ENCODE assay signal across 16 cellular contexts in the genomic region with DNA sequence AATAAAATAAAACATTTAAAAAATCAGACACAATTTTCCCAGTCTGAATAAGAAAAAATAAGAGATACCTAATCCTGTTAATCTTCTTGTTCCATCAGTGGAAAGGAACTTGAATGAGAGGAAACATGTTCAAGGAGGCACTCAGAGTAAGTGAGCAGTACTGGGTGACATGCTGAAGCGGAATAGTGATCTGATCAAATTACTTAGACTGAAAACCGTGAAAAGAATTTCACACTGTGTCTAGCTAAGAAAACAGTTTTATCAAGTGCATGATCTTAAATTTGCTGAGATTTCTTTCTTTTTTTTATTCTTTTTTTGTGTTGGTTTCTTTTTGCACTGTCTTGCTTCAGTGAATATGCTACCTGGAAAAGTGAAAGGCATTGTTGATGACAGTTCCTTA.
A peak's percentile ranks its signal among the peaks of the same experiment; 100 is the strongest.
DNase-seq lines count a peak whose midpoint lies in the region; ATAC-seq and TF ChIP-seq lines count a peak whose summit lies in the region.
"Had no signal": no experiment of that assay in that cellular context is flagged by ENCODE, and none has a peak within 500 bp of the region (broad histone marks: within the 10 kb centered on the region; RNA-seq: fewer than 3 reads in every experiment).

No MANE protein-coding gene starts in this region.

- no peak for TF ChIP-seq CTCF in retinal pigment epithelial cell (conservative IDR thresholded peaks at IDR 0.05; ENCODE audit: low read depth, low read length)
- TF ChIP-seq CTCF in left ventricle myocardium inferior (IDR thresholded peaks at IDR 0.05; ENCODE audit: borderline replicate concordance) = no peak

- no peaks in the 10 kb centered on the region for H3K36me3 ChIP-seq in left ventricle myocardium inferior

- ATAC-seq in HG03025 (IDR thresholded peaks at IDR 0.05; ENCODE audit: low FRiP score, unreplicated experiment) = no peak
- ATAC-seq: GM23338 had no signal

- DNase-seq in DMS79 (lab: John Stamatoyannopoulos, UW) (peak; percentile 20), NCI-H2171 (lab: John Stamatoyannopoulos, UW) (peak; percentile 9), kidney tubule cell (ENCODE audit: low spot score) (peak; percentile 20), retinal pigment epithelial cell (ENCODE audit: low read depth) (peak; percentile 14), amniotic stem cell (lab: John Stamatoyannopoulos, UW) (no peak), left ventricle myocardium inferior (no peak)
- DNase-seq: ACHN; C1 segment of cervical spinal cord; Calu3; CD4-positive, alpha-beta T cell; DMS 273 treated with DMSO at 0.1 percent for 48 hours; EL; H7; IMR-90 had no signal

- H3K27ac ChIP-seq in left ventricle myocardium inferior (replicated peaks) = no peak overlapping the region

- no peaks in the 10 kb centered on the region for H3K4me1 ChIP-seq in left ventricle myocardium inferior

- H3K27me3 ChIP-seq in left ventricle myocardium inferior (ENCODE audit: low read depth) = no peaks in the 10 kb centered on the region

- intact Hi-C loops in left ventricle myocardium inferior (cut with micrococcal nuclease) = no loop called here

- H3K4me3 ChIP-seq in retinal pigment epithelial cell (ENCODE audit: low read length) (no peak overlapping the region), left ventricle myocardium inferior (no peak overlapping the region)
- H3K4me3 ChIP-seq: GM23338 had no signal

- H3K9me3 ChIP-seq in left ventricle myocardium inferior (replicated peaks) = no peaks in the 10 kb centered on the region

Comparison
In these comparisons a context has a peak if more than half of its experiments do, and no peak if none do; other contexts are left out.
1. DNase-seq: peak in DMS79 (single experiment), NCI-H2171 (single experiment), kidney tubule cell (single experiment) and retinal pigment epithelial cell (single experiment); none in amniotic stem cell (single experiment) and left ventricle myocardium inferior (single experiment).